Comparison of ENCODE assay signal across 8 cellular contexts in genomic region chr17:64129515-64129764, GRCh38. TPM values are rescaled to one million over a fixed set of nuclear protein-coding genes. Genes with fewer than 3 reads are reported as not detected.
A peak's percentile ranks its signal among the peaks of the same experiment; 100 is the strongest.
DNase-seq lines count a peak whose midpoint lies in the region; ATAC-seq and TF ChIP-seq lines count a peak whose summit lies in the region.

No MANE protein-coding gene starts in this region.

- H3K9ac ChIP-seq in rectal smooth muscle tissue (ENCODE audit: low read length): peak overlapping the region; percentile 75

- ATAC-seq in GM19468 (IDR thresholded peaks at IDR 0.05; ENCODE audit: extremely low read depth, unreplicated experiment): peak; percentile 4

- no peak for TF ChIP-seq POLR2A in esophagus squamous epithelium (IDR thresholded peaks at IDR 0.05)

- WGBS in esophagus squamous epithelium, 2 donors: no CpG with 5 or more reads among the region's 31 CpGs

- H3K27ac ChIP-seq in OCI-LY7 (ENCODE audit: low read depth, low read length, poor library complexity, severe bottlenecking): peak overlapping the region; percentile 17
- H3K27ac ChIP-seq in esophagus squamous epithelium: peak overlapping the region; percentile 90 to 99 (median 96)
- peak overlapping the region; percentile 95 for H3K27ac ChIP-seq in rectal smooth muscle tissue (ENCODE audit: low read depth, low read length)

- H3K27me3 ChIP-seq in esophagus squamous epithelium (no peaks in the 10 kb centered on the region), rectal smooth muscle tissue (ENCODE audit: control insufficient read depth, insufficient read depth, low read length) (no peaks in the 10 kb centered on the region)

- POLR2A ChIA-PET in OCI-LY7 (lab: Charles Lee): interaction anchor here (0.8 to 5.5 kb wide), 8 partner anchors 8 to 113 kb away, joined by 3 to 48 read pairs (median 4); partner anchors contain the start of gene ICAM2

- no TSS peak for BruUV-seq in OCI-LY7 (replicated peaks; lab: Mats Ljungman, UMichigan)

- intact Hi-C loops in OCI-LY7 (cut with micrococcal nuclease; ENCODE audit: unreplicated experiment): no loop called here
- intact Hi-C loops in esophagus squamous epithelium (cut with DNase I): no loop called here

- H3K9me3 ChIP-seq in OCI-LY7 (ENCODE audit: low read length) (no peaks in the 10 kb centered on the region), esophagus squamous epithelium (no peaks in the 10 kb centered on the region)

- no peak overlapping the region for H2AFZ ChIP-seq in OCI-LY7 (ENCODE audit: low read length)

- peaks cover 49% of the 10 kb centered on the region for H3K79me2 ChIP-seq in OCI-LY7 (ENCODE audit: insufficient read depth, low read depth, low read length)

- H3K4me2 ChIP-seq in OCI-LY7 (ENCODE audit: low read length): peak overlapping the region; percentile 97

- H3K4me1 ChIP-seq in OCI-LY7 (ENCODE audit: insufficient read depth, low read length, poor library complexity, severe bottlenecking) (peaks cover 63% of the 10 kb centered on the region), esophagus squamous epithelium (peaks cover 4 to 60% (median 24%) of the 10 kb centered on the region in 3 donors), rectal smooth muscle tissue (ENCODE audit: control insufficient read depth, insufficient read depth, low read length) (peaks cover 13% of the 10 kb centered on the region)

- no peak for DNase-seq in OCI-LY7 (ENCODE audit: low spot score)
- no peak for DNase-seq in esophagus squamous epithelium (lab: John Stamatoyannopoulos, UW)
- no peak for DNase-seq in NCI-H187 (lab: John Stamatoyannopoulos, UW)
- no peak for DNase-seq in AG20443 (ENCODE audit: low spot score)
- DNase-seq in activated gamma-delta T cell (lab: John Stamatoyannopoulos, UW): no peak
- no peak for DNase-seq in NCI-H2081 treated with DMSO at 0.1 percent for 48 hours (lab: John Stamatoyannopoulos, UW)

- H3K36me3 ChIP-seq in OCI-LY7 (ENCODE audit: insufficient read depth, low read length): peaks cover 8% of the 10 kb centered on the region
- H3K36me3 ChIP-seq in esophagus squamous epithelium: no peaks in the 10 kb centered on the region
- H3K36me3 ChIP-seq in rectal smooth muscle tissue (ENCODE audit: control insufficient read depth, insufficient read depth, low read length): no peaks in the 10 kb centered on the region

- H4K20me1 ChIP-seq in OCI-LY7 (ENCODE audit: insufficient read depth, low read length): peaks cover 8% of the 10 kb centered on the region; the same call in 1 of the 2 replicates

- TF ChIP-seq CTCF in OCI-LY7 (conservative IDR thresholded peaks at IDR 0.05; ENCODE audit: low read length) (no peak), esophagus squamous epithelium (IDR thresholded peaks at IDR 0.05) (no peak)

- CTCF ChIA-PET in OCI-LY7 (lab: Charles Lee; ENCODE audit: unreplicated experiment): interaction anchor here (0.7 to 1.1 kb wide), 2 partner anchors 54 to 100 kb away, joined by 3 read pairs; no protein-coding TSS in a partner anchor

- H3K4me3 ChIP-seq in OCI-LY7 (ENCODE audit: low read depth, low read length, poor library complexity, severe bottlenecking) (peak overlapping the region; percentile 92), esophagus squamous epithelium (peak overlapping the region; percentile 63 to 92 (median 88)), rectal smooth muscle tissue (ENCODE audit: low read length) (peak overlapping the region; percentile 87)

- no peaks in the 10 kb centered on the region for H3K9me2 ChIP-seq in OCI-LY7 (ENCODE audit: insufficient read depth, low read length)

RNA-seq across cellular contexts. Expression of gene ERN1, which starts 0.5 kb away (rescaled TPM):
- total RNA-seq in OCI-LY7 (2014; rRNA removed; shearing (Covaris generic)): 14.7 and 22.0 TPM in 2 replicates
- total RNA-seq in OCI-LY7 (2022) (65.6 and 70.3 TPM in 2 replicates), esophagus squamous epithelium (10 to 100 TPM in 3 of 4 donors, 1 to 10 TPM in 1; 9.2 to 19.1 (median 15.1) TPM)

Comparison
In these comparisons a context has a peak if more than half of its experiments do, and no peak if none do; other contexts are left out.
1. H3K27ac ChIP-seq: peak in every context shown above with its lines; median percentile 96 in esophagus squamous epithelium; 95 in rectal smooth muscle tissue; 17 in OCI-LY7.